8 cellular contexts compared by ENCODE assay signal in the genomic region with DNA sequence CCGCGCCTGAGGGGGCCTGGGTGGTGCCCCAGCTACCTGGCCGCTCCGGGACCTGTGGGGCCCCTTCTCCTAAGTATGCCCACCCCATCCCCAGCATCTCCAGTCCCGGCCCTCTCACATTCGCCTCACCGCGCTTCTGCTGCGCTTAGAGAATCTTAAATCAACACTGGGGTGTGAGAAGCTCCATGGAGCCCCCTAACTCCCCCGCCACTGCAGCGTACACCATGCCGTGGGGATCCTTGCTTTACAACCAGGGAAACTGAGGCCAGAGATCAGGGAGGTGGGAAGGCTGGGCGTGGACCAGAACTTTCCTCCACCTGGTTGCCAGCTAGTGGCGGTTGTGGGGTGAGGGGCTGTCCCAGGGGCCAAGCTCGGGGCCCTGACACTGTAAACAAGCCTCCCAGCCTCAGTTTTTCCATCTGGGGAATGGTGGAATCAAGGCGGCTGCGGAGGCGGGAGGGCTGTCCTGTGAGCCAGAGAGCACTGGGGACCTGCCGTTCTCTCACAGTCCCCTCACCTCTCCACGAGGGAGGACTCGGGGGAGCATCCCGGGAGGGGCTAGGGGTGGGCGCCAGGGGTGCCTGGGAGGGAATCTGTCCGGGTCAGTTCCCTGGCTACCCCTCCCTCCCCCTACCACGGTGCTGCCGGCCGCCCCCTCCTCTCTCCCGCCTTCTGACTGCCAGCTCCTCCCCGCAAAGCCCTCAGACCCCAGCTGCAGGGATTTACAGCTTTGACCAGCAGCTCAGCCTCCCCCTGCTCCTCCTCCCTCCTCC.
DNase-seq lines count a peak whose midpoint lies in the region; ATAC-seq, FAIRE-seq and TF ChIP-seq lines count a peak whose summit lies in the region.
"Had no signal": no experiment of that assay in that cellular context is flagged by ENCODE, and none has a peak within 500 bp of the region (broad histone marks: within the 10 kb centered on the region; RNA-seq: fewer than 3 reads in every experiment).

No MANE protein-coding gene starts in this region.

- peaks cover 32% of the 10 kb centered on the region for H3K4me1 Mint-ChIP-seq in activated naive CD4-positive, alpha-beta T cell treated with anti-CD3 and anti-CD28 coated beads, Interleukin-2, amount 50 U/mL, for 24 hours

- H3K9me3 ChIP-seq in Loucy (ENCODE audit: insufficient read depth, low read depth, low read length) (no peaks in the 10 kb centered on the region), HepG2 (ENCODE audit: low read length) (no peaks in the 10 kb centered on the region), subcutaneous abdominal adipose tissue (ENCODE audit: control insufficient read depth in 5 of 5, low read length in 5 of 5) (no peaks in the 10 kb centered on the region)

- no peak for TF ChIP-seq EP300 in HepG2 (IDR thresholded peaks at IDR 0.05; ENCODE audit: low read depth in 2 of 2, low read length in 2 of 2)
- TF ChIP-seq EP300 in HepG2 (CRISPR knock-in tag; IDR thresholded peaks at IDR 0.05; ENCODE audit: borderline replicate concordance) = no peak

- H3K9me3 Mint-ChIP-seq in activated naive CD4-positive, alpha-beta T cell treated with anti-CD3 and anti-CD28 coated beads, Interleukin-2, amount 50 U/mL, for 24 hours = no peaks in the 10 kb centered on the region

- peak overlapping the region; percentile 39 for H3K4me3 Mint-ChIP-seq in activated naive CD4-positive, alpha-beta T cell treated with anti-CD3 and anti-CD28 coated beads, Interleukin-2, amount 50 U/mL, for 24 hours

- DNase-seq in HepG2 (ENCODE audit: low spot score) = no peak
- no peak for DNase-seq in OCI-M1 (lab: John Stamatoyannopoulos, UW)
- no peak for DNase-seq in NCI-H526 treated with DMSO at 0.1 percent for 48 hours (lab: John Stamatoyannopoulos, UW)

- TF ChIP-seq CTCF in Loucy (conservative IDR thresholded peaks at IDR 0.05; ENCODE audit: low read length) = no peak
- no peak for TF ChIP-seq CTCF in HepG2 (CRISPR knock-in tag; IDR thresholded peaks at IDR 0.05)

- H3K27ac Mint-ChIP-seq in activated naive CD4-positive, alpha-beta T cell treated with anti-CD3 and anti-CD28 coated beads, Interleukin-2, amount 50 U/mL, for 24 hours = no peak overlapping the region

- POLR2A ChIA-PET in HepG2 (lab: Yijun Ruan, JAX) = interaction anchor here (0.6 to 4.3 kb wide), 26 partner anchors 9 to 319 kb away, joined by 3 to 53 read pairs (median 6); partner anchors contain the start of gene IER5L

- H3K27me3 Mint-ChIP-seq in activated naive CD4-positive, alpha-beta T cell treated with anti-CD3 and anti-CD28 coated beads, Interleukin-2, amount 50 U/mL, for 24 hours = no peaks in the 10 kb centered on the region

- no peaks in the 10 kb centered on the region for H3F3A ChIP-seq in Loucy (ENCODE audit: low read depth)

- H3K27ac ChIP-seq in HepG2 (ENCODE audit: extremely low read length, insufficient read depth, low read length) (peak overlapping the region; percentile 44), subcutaneous abdominal adipose tissue (ENCODE audit: low read depth, low read length) (peak overlapping the region; percentile 57)

- H3K36me3 ChIP-seq in Loucy (ENCODE audit: insufficient read depth, low read length) (no peaks in the 10 kb centered on the region), HepG2 (replicated peaks in 1 of 2; ENCODE audit: control insufficient read depth in 1 of 2, insufficient read depth in 2 of 2, low read length in 2 of 2) (no peaks in the 10 kb centered on the region), subcutaneous abdominal adipose tissue (ENCODE audit: control insufficient read depth in 5 of 5, insufficient read depth in 5 of 5, low read length in 5 of 5) (no peaks in the 10 kb centered on the region)

- TF ChIP-seq POLR2A in HepG2 (IDR thresholded peaks at IDR 0.05; ENCODE audit: insufficient read depth in 1 of 2, low read depth in 2 of 2, low read length in 2 of 2) = no peak

- peak overlapping the region; percentile 54 for H3K4me2 ChIP-seq in Loucy (ENCODE audit: low read depth, low read length, poor library complexity, severe bottlenecking)
- peak overlapping the region; percentile 99 for H3K4me2 ChIP-seq in HepG2 (ENCODE audit: low read depth, low read length)

- TF ChIP-seq RAD21 in HepG2 (CRISPR knock-in tag; IDR thresholded peaks at IDR 0.05) = no peak

- peaks cover 1% of the 10 kb centered on the region for H3K36me3 Mint-ChIP-seq in activated naive CD4-positive, alpha-beta T cell treated with anti-CD3 and anti-CD28 coated beads, Interleukin-2, amount 50 U/mL, for 24 hours

- H3K4me1 ChIP-seq in Loucy (ENCODE audit: insufficient read depth, low read length, poor library complexity, severe bottlenecking) (peaks cover 26% of the 10 kb centered on the region), HepG2 (ENCODE audit: insufficient read depth, low read length) (peaks cover 47% of the 10 kb centered on the region), subcutaneous abdominal adipose tissue (ENCODE audit: control insufficient read depth in 5 of 5, insufficient read depth in 5 of 5, low read length in 5 of 5) (peaks cover 3 to 36% (median 32%) of the 10 kb centered on the region in 5 donors)

- H4K20me1 ChIP-seq in Loucy (ENCODE audit: insufficient read depth, low read length, poor library complexity, severe bottlenecking) (no peaks in the 10 kb centered on the region), HepG2 (ENCODE audit: insufficient read depth, low read length) (no peaks in the 10 kb centered on the region)

- H3K9ac ChIP-seq in Loucy (ENCODE audit: low read depth, low read length, poor library complexity, severe bottlenecking) = peak overlapping the region; percentile 68
- peak overlapping the region; percentile 57 for H3K9ac ChIP-seq in HepG2 (ENCODE audit: insufficient read depth, low read depth, low read length)
- peak overlapping the region in 1 of 5 donors; percentile 68 for H3K9ac ChIP-seq in subcutaneous abdominal adipose tissue (ENCODE audit: low read length in 5 of 5)

- no TSS peak for BruUV-seq in HepG2 (replicated peaks; lab: Mats Ljungman, UMichigan)

- in situ Hi-C loops in HepG2 (cut with HindIII; ENCODE audit: extremely low pct_ligation_motif_present, low pct_unique_long_range_greater_than_20kb) = no loop called here

- H3K79me2 ChIP-seq in Loucy (ENCODE audit: insufficient read depth, low read length) (no peaks in the 10 kb centered on the region), HepG2 (ENCODE audit: insufficient read depth, low read length) (no peaks in the 10 kb centered on the region)

- H2AFZ ChIP-seq in Loucy (ENCODE audit: low read length) = no peak overlapping the region
- no peak overlapping the region for H2AFZ ChIP-seq in HepG2 (ENCODE audit: low read length)

- H3K9me2 ChIP-seq in Loucy (replicated peaks; ENCODE audit: low read depth, low read length) = no peaks in the 10 kb centered on the region

- intact Hi-C loops in HepG2 (cut with micrococcal nuclease; ENCODE audit: unreplicated experiment) = loop anchor here (1.0 kb wide), 1 partner anchor 148 kb away; no protein-coding TSS in a partner anchor

- CTCF ChIA-PET in HepG2 (lab: Yijun Ruan, JAX; ENCODE audit: low intra/inter-chr PET ratio, low total read pairs) = no interaction called here

- 0% methylated on average over 11 of the region's 29 CpGs for WGBS in HepG2 (ENCODE audit: low lambda C conversion rate)

- FAIRE-seq in HepG2 (lab: Jason Lieb, UNC) = no peak
- FAIRE-seq: islet of Langerhans had no signal

- peak overlapping the region; percentile 21 for H3K4me3 ChIP-seq in Loucy (ENCODE audit: low read length, poor library complexity, severe bottlenecking)
- peak overlapping the region; percentile 21 to 70 (median 40) for H3K4me3 ChIP-seq in HepG2 (replicated peaks in 1 of 3; ENCODE audit: insufficient read depth in 1 of 3, low read depth in 2 of 3, low read length in 3 of 3)
- peak overlapping the region in 1 of 5 donors; percentile 26 for H3K4me3 ChIP-seq in subcutaneous abdominal adipose tissue (ENCODE audit: low read depth in 1 of 5, low read length in 5 of 5)

- ATAC-seq in HepG2 = peak; percentile 54
- ATAC-seq in GM21447 (IDR thresholded peaks at IDR 0.05; ENCODE audit: unreplicated experiment) = no peak

- H3K27me3 ChIP-seq in Loucy (ENCODE audit: insufficient read depth, low read length, poor library complexity, severe bottlenecking) (no peaks in the 10 kb centered on the region), HepG2 (ENCODE audit: control insufficient read depth in 1 of 2, insufficient read depth in 2 of 2, low read length in 2 of 2) (peaks cover 3 to 6% of the 10 kb centered on the region in 2 experiments; a peak in 3 of 5 replicates), subcutaneous abdominal adipose tissue (ENCODE audit: control insufficient read depth in 5 of 5, insufficient read depth in 4 of 5, low read length in 5 of 5) (no peaks in the 10 kb centered on the region)

TF ChIP-seq in HepG2, 621 proteins besides CTCF, POLR2A, EP300 and RAD21 (continues in another document):
- no peak for TF ChIP-seq ZKSCAN1 (IDR thresholded peaks at IDR 0.05; ENCODE audit: low read length)
- TF ChIP-seq RFX3 (CRISPR knock-in tag; IDR thresholded peaks at IDR 0.05) = no peak
- no peak for TF ChIP-seq NR2F2 (IDR thresholded peaks at IDR 0.05; ENCODE audit: borderline replicate concordance, low read depth)
- TF ChIP-seq HBP1 (CRISPR knock-in tag; IDR thresholded peaks at IDR 0.05; ENCODE audit: low read depth) = peak; percentile 7; the same call in 1 of the 2 replicates
- no peak for TF ChIP-seq KDM6A (CRISPR knock-in tag; IDR thresholded peaks at IDR 0.05; ENCODE audit: low read depth)
- no peak for TF ChIP-seq RARG (CRISPR knock-in tag; IDR thresholded peaks at IDR 0.05; ENCODE audit: low read depth)
- no peak for TF ChIP-seq TOPORS (CRISPR knock-in tag; IDR thresholded peaks at IDR 0.05)
- peak; percentile 24; the same call in 1 of the 2 replicates for TF ChIP-seq SIN3A (IDR thresholded peaks at IDR 0.05; ENCODE audit: borderline replicate concordance, low read depth, low read length)
